17 cellular contexts compared by ENCODE assay signal in genomic region chr12:94536040-94536965, GRCh38.
"Had no signal": no experiment of that assay in that cellular context is flagged by ENCODE, and none has a peak within 500 bp of the region (broad histone marks: within the 10 kb centered on the region; RNA-seq: fewer than 3 reads in every experiment).

No MANE protein-coding gene starts in this region.

- H3K27ac ChIP-seq: brain microvascular endothelial cell, foreskin keratinocyte, neutrophil, tibial nerve, vagina had no signal

- H3K4me3 ChIP-seq: tibial nerve, vagina had no signal

- ATAC-seq: activated T-cell treated with anti-CD3 and anti-CD28 coated beads, Interleukin-2, amount 50 U/mL, for 72 hours; foreskin keratinocyte; left colon; stimulated activated memory B cell treated with anti-CD40 and anti-IgM and Interleukin-4, amounts not matched to agents 10 μg/mL and 1 μg/mL and 100 μg/mL, for 72 hours; WTC11 had no signal

- H3K27me3 ChIP-seq: brain microvascular endothelial cell, foreskin keratinocyte, neutrophil, tibial nerve, vagina had no signal

- H3K36me3 ChIP-seq: brain microvascular endothelial cell, neutrophil, tibial nerve, vagina had no signal

- DNase-seq: activated CD4-positive, alpha-beta T cell treated with anti-CD3 and anti-CD28 coated beads for 48 hours; activated CD8-positive, alpha-beta memory T cell treated with anti-CD3 and anti-CD28 coated beads, Interleukin-2, amount 50 U/mL, for 48 hours; activated gamma-delta T cell treated with Interleukin-2 at 50 U/mL for 16 hours; activated T-cell treated with anti-CD3 and anti-CD28 coated beads, Interleukin-2, amount 50 U/mL, for 72 hours; brain microvascular endothelial cell; cerebellar nuclear complex; effector CD8-positive, alpha-beta T cell; foreskin keratinocyte; left colon; posterior cingulate gyrus; stimulated activated CD4-positive, alpha-beta T cell treated with anti-CD3 and anti-CD28 coated beads, Interleukin-2, amount 100 ng/mL, for 48 hours; T-helper 2 cell had no signal

- H3K4me1 ChIP-seq: foreskin keratinocyte, vagina had no signal

- H3K9me3 ChIP-seq: neutrophil, tibial nerve, vagina had no signal
